In genomic region chr6:35093783-35094182, GRCh38 we compare ENCODE assay signal across 20 cellular contexts. TPM values are rescaled to one million over a fixed set of nuclear protein-coding genes. Genes with fewer than 3 reads are reported as not detected.
DNase-seq lines count a peak whose midpoint lies in the region; ATAC-seq, FAIRE-seq and TF ChIP-seq lines count a peak whose summit lies in the region.
"Had no signal": no experiment of that assay in that cellular context is flagged by ENCODE, and none has a peak within 500 bp of the region (broad histone marks: within the 10 kb centered on the region; RNA-seq: fewer than 3 reads in every experiment).

No MANE protein-coding gene starts in this region.

- CTCF ChIA-PET in WTC11 (lab: Charles Lee), result interaction anchor here (1.4 to 2.2 kb wide), 3 partner anchors 46 to 107 kb away, joined by 3 to 12 read pairs (median 6); no protein-coding TSS in a partner anchor

- H3K4me1 Mint-ChIP-seq in WTC11, result peaks cover 40% of the 10 kb centered on the region

- H3K4me3 ChIP-seq in GM23248 (no peak overlapping the region), esophagus squamous epithelium (no peak overlapping the region), skin epidermis (no peak overlapping the region), kidney (ENCODE audit: low read length in 2 of 2) (no peak overlapping the region)
- H3K4me3 ChIP-seq: A549; BLaER1 treated with 17β-estradiol and CSF1 and Interleukin-3, amounts not matched to agents 10 nM and 100 nM had no signal

- no peaks in the 10 kb centered on the region for H3K9me3 Mint-ChIP-seq in WTC11

- peaks cover 59% of the 10 kb centered on the region for H3F3A ChIP-seq in GM23248 (ENCODE audit: insufficient read depth)

- no peaks in the 10 kb centered on the region for H3K36me3 Mint-ChIP-seq in WTC11

- no peak for TF ChIP-seq POLR2A in esophagus squamous epithelium (IDR thresholded peaks at IDR 0.05)

- 56 to 61% methylated on average over 6 of the region's 6 CpGs for WGBS in GM23248 (ENCODE audit: low coverage in 1 of 2, low lambda C conversion rate in 2 of 2, missing lambda C conversion rate in 2 of 2), 2 experiments
- WGBS in esophagus squamous epithelium, 2 donors, result 61 to 77% methylated on average over 5 of the region's 6 CpGs

- H3K36me3 ChIP-seq in GM23248 (ENCODE audit: low read depth) (no peaks in the 10 kb centered on the region), esophagus squamous epithelium (peaks cover 3 to 28% (median 5%) of the 10 kb centered on the region in 3 donors), kidney (ENCODE audit: control insufficient read depth in 1 of 2, insufficient read depth in 2 of 2, low read length in 2 of 2) (peaks cover 0 to 5% of the 10 kb centered on the region in 2 donors)

- no peaks in the 10 kb centered on the region for H3K9me2 ChIP-seq in GM23248 (ENCODE audit: insufficient read depth)

- no peak overlapping the region; the same call in 1 of the 2 replicates for H3K27ac Mint-ChIP-seq in WTC11

- DNase-seq in GM23248, result no peak
- DNase-seq in WTC11 (ENCODE audit: low spot score), result no peak
- no peak for DNase-seq in esophagus squamous epithelium (lab: John Stamatoyannopoulos, UW)
- DNase-seq in NCI-H2029 (lab: John Stamatoyannopoulos, UW), result no peak
- DNase-seq in kidney, result no peak
- DNase-seq in mesenteric fat pad (ENCODE audit: low spot score), result no peak
- DNase-seq in NCI-H748 treated with DMSO at 0.1 percent for 48 hours (lab: John Stamatoyannopoulos, UW), result no peak
- DNase-seq: GOT3, NCI-H1048, NCI-H1436 treated with DMSO at 0.1 percent for 48 hours, NCI-H2107, NCI-H2227 treated with DMSO at 0.1 percent for 48 hours, NCI-H524 had no signal

- TF ChIP-seq CTCF in WTC11 (IDR thresholded peaks at IDR 0.05), result no peak
- no peak for TF ChIP-seq CTCF in esophagus squamous epithelium (IDR thresholded peaks at IDR 0.05)
- no peak for TF ChIP-seq CTCF in kidney (IDR thresholded peaks at IDR 0.05; ENCODE audit: borderline replicate concordance, extremely low read depth, insufficient read depth)

- no peak for FAIRE-seq in kidney (lab: Jason Lieb, UNC)
- FAIRE-seq: A549, GM12892 had no signal

- H3K9ac ChIP-seq in GM23248 (no peak overlapping the region), kidney (ENCODE audit: low read length in 2 of 2) (no peak overlapping the region)
- H3K9ac ChIP-seq: BLaER1 treated with 17β-estradiol and CSF1 and Interleukin-3, amounts not matched to agents 10 nM and 100 nM had no signal

- H3K4me1 ChIP-seq in GM23248 (ENCODE audit: insufficient read depth) (peaks cover 68% of the 10 kb centered on the region), esophagus squamous epithelium (peaks cover 0 to 74% (median 33%) of the 10 kb centered on the region in 3 donors), kidney (ENCODE audit: control insufficient read depth in 1 of 2, insufficient read depth in 1 of 2, low read depth in 1 of 2, low read length in 2 of 2) (peaks cover 18 to 23% of the 10 kb centered on the region in 2 donors)

- intact Hi-C loops in esophagus squamous epithelium (cut with DNase I), result no loop called here
- intact Hi-C loops in kidney (cut with DNase I), result no loop called here

- no peaks in the 10 kb centered on the region for H3K27me3 ChIP-seq in GM23248 (replicated peaks; ENCODE audit: insufficient read depth)
- peaks cover 0 to 16% (median 0%) of the 10 kb centered on the region in 4 donors for H3K27me3 ChIP-seq in esophagus squamous epithelium
- H3K27me3 ChIP-seq: BLaER1 treated with 17β-estradiol and CSF1 and Interleukin-3, amounts not matched to agents 10 nM and 100 nM had no signal

- H3K9me3 ChIP-seq in GM23248 (ENCODE audit: low read depth) (no peaks in the 10 kb centered on the region), esophagus squamous epithelium (no peaks in the 10 kb centered on the region), kidney (ENCODE audit: control insufficient read depth in 1 of 2, low read length in 2 of 2) (no peaks in the 10 kb centered on the region)
- H3K9me3 ChIP-seq: A549; BLaER1 treated with 17β-estradiol and CSF1 and Interleukin-3, amounts not matched to agents 10 nM and 100 nM had no signal

- no peaks in the 10 kb centered on the region for H4K20me1 ChIP-seq in GM23248 (ENCODE audit: insufficient read depth)

- in situ Hi-C loops in GM23248 (cut with MboI), result no loop called here

- H3K27me3 Mint-ChIP-seq in WTC11 (ENCODE audit: low read depth), result no peaks in the 10 kb centered on the region

- H3K79me2 ChIP-seq in GM23248 (ENCODE audit: insufficient read depth), result no peaks in the 10 kb centered on the region

- no peak overlapping the region for H3K4me3 Mint-ChIP-seq in WTC11

- ATAC-seq in WTC11, result peak; percentile 12; the same call in 1 of the 2 replicates
- ATAC-seq: A549, Panc1, Right ventricle myocardium inferior had no signal

- no peak overlapping the region for H2AFZ ChIP-seq in GM23248

- H3K4me2 ChIP-seq in GM23248 (ENCODE audit: unreplicated experiment), result peak overlapping the region; percentile 56
- H3K4me2 ChIP-seq: A549; BLaER1 treated with 17β-estradiol and CSF1 and Interleukin-3, amounts not matched to agents 10 nM and 100 nM had no signal

- H3K27ac ChIP-seq in GM23248 (peak overlapping the region; percentile 57; the same call in 1 of the 2 replicates), esophagus squamous epithelium (peak overlapping the region in 3 of 4 donors; percentile 11 to 30 (median 18)), skin epidermis (peak overlapping the region in 14 of 21 experiments; percentile 12 to 79 (median 50)), kidney (ENCODE audit: low read depth in 2 of 2, low read length in 2 of 2) (no peak overlapping the region)
- H3K27ac ChIP-seq: A549; BLaER1 treated with 17β-estradiol and CSF1 and Interleukin-3, amounts not matched to agents 10 nM and 100 nM had no signal

- POLR2A ChIA-PET in WTC11 (lab: Charles Lee), result interaction anchor here (0.8 kb wide), 1 partner anchor 47 kb away, joined by 3 read pairs; the partner anchor contains the start of gene TCP11

TF ChIP-seq in WTC11, 78 proteins besides CTCF, POLR2A, EP300 and RAD21:
- TF ChIP-seq GABPB1 (CRISPR knock-in tag; IDR thresholded peaks at IDR 0.05) (no peak), CREB1 (CRISPR knock-in tag; IDR thresholded peaks at IDR 0.05) (no peak), EMX1 (CRISPR knock-in tag; IDR thresholded peaks at IDR 0.05) (no peak), NR1H2 (CRISPR knock-in tag; IDR thresholded peaks at IDR 0.05) (no peak), ZNF671 (CRISPR knock-in tag; IDR thresholded peaks at IDR 0.05) (no peak), NFE2L1 (CRISPR knock-in tag; IDR thresholded peaks at IDR 0.05) (no peak), ZNF423 (CRISPR knock-in tag; IDR thresholded peaks at IDR 0.05) (no peak), ETV6 (CRISPR knock-in tag; IDR thresholded peaks at IDR 0.05) (no peak), ZNF121 (CRISPR knock-in tag; IDR thresholded peaks at IDR 0.05) (no peak), TCF7 (CRISPR knock-in tag; IDR thresholded peaks at IDR 0.05; ENCODE audit: low read depth) (no peak), FOXJ3 (CRISPR knock-in tag; IDR thresholded peaks at IDR 0.05; ENCODE audit: borderline replicate concordance) (no peak)

RNA-seq across cellular contexts. Expression of gene TCP11, which starts 47.4 kb away (rescaled TPM):
- not detected in 2 replicates for total RNA-seq in GM23248 (2014; rRNA removed; shearing (Covaris generic))
- polyA plus RNA-seq in GM23248 (2016; fragmentation: Nextera tagmentation; extraction: Ambion mirVana), result not detected in 2 replicates
- total RNA-seq in WTC11 (2021), result not detected in 3 replicates
- total RNA-seq in esophagus squamous epithelium, result under 1 TPM in 1 of 4 donors, not detected in 3; 0.64 TPM
- total RNA-seq in kidney, result 0.50 TPM
- 0.41 TPM for polyA plus RNA-seq in kidney (ENCODE audit: insufficient read depth, low read depth, low replicate concordance)
- total RNA-seq in mesenteric fat pad, result not detected
- total RNA-seq: MCF 10A, Right ventricle myocardium inferior had no signal

Comparison
In these comparisons a context has a peak if more than half of its experiments do, and no peak if none do; other contexts are left out.
1. H3K27ac ChIP-seq: peak in GM23248 (single experiment), esophagus squamous epithelium (3 of 4) and skin epidermis (14 of 21); none in kidney (0 of 2).